In the genomic region with DNA sequence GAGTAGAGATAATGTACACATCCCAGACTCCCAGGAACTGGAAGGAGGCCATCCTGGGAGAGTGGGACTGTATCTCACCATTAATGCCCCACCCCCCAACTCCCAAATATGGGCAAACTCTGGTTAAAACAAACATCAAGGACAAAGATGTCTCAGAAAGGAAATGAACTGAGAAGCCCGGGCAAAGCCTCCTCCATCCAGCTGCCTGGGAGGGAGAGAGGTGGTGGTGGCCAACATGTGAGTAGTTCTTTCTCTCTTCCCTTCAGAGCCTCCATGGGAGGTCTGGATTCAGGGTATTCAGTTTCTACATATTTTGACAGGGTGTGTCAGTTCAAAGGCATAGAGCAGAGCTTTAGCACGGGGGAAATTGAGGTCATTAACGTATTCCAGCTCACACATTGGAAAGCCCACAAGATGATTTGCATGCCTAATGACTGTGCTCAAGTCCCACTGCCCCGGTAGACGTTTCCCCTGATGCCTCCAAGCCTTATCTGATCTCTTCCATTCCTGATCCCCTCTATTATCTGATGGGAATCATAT, we compare ENCODE assay signal across 14 cellular contexts. TPM values are rescaled to one million over a fixed set of nuclear protein-coding genes. Genes with fewer than 3 reads are reported as not detected.
"Had no signal": no experiment of that assay in that cellular context is flagged by ENCODE, and none has a peak within 500 bp of the region (broad histone marks: within the 10 kb centered on the region; RNA-seq: fewer than 3 reads in every experiment).

No MANE protein-coding gene starts in this region.

- H3K4me3 Mint-ChIP-seq: activated CD4-positive, alpha-beta memory T cell treated with anti-CD3 and anti-CD28 coated beads for 36 hours; activated naive CD8-positive, alpha-beta T cell treated with anti-CD3 and anti-CD28 coated beads, Interleukin-2, amount 10 ng/mL, durations not matched to agents 7 days and 5 days; mesothelial cell of epicardium had no signal

- H3K36me3 Mint-ChIP-seq: activated CD4-positive, alpha-beta memory T cell treated with anti-CD3 and anti-CD28 coated beads for 36 hours; mesothelial cell of epicardium had no signal

- H3K9me3 ChIP-seq: tibial artery, vagina had no signal

- H3K79me2 ChIP-seq: parathyroid adenoma had no signal

- H3K9me3 Mint-ChIP-seq: activated CD4-positive, alpha-beta memory T cell treated with anti-CD3 and anti-CD28 coated beads for 36 hours; mesothelial cell of epicardium had no signal

- H3K36me3 ChIP-seq: tibial artery, vagina had no signal

- H3K27me3 Mint-ChIP-seq: activated CD4-positive, alpha-beta memory T cell treated with anti-CD3 and anti-CD28 coated beads for 36 hours; activated naive CD8-positive, alpha-beta T cell treated with anti-CD3 and anti-CD28 coated beads, Interleukin-2, amount 10 ng/mL, durations not matched to agents 7 days and 5 days had no signal

- DNase-seq: activated CD4-positive, alpha-beta memory T cell treated with anti-CD3 and anti-CD28 coated beads for 36 hours; activated gamma-delta T cell; activated naive CD8-positive, alpha-beta T cell treated with anti-CD3 and anti-CD28 coated beads, Interleukin-2, amount 10 ng/mL, durations not matched to agents 7 days and 5 days; activated T-cell treated with anti-CD3 and anti-CD28 coated beads, Interleukin-2, amount 50 U/mL, for 48 hours; aorta; dorsolateral prefrontal cortex; hippocampal formation; retina; small intestine; tibial artery had no signal

- H3K4me3 ChIP-seq: dorsolateral prefrontal cortex, tibial artery, vagina had no signal

- H3K27me3 ChIP-seq: dorsolateral prefrontal cortex, tibial artery, vagina had no signal

- H3K27ac Mint-ChIP-seq: activated CD4-positive, alpha-beta memory T cell treated with anti-CD3 and anti-CD28 coated beads for 36 hours; activated naive CD8-positive, alpha-beta T cell treated with anti-CD3 and anti-CD28 coated beads, Interleukin-2, amount 10 ng/mL, durations not matched to agents 7 days and 5 days; mesothelial cell of epicardium had no signal

- H3K4me1 ChIP-seq: parathyroid adenoma, tibial artery, vagina had no signal

- H3K27ac ChIP-seq: dorsolateral prefrontal cortex, parathyroid adenoma, tibial artery, vagina had no signal

- H2AFZ ChIP-seq: parathyroid adenoma had no signal

- H3K9ac ChIP-seq: parathyroid adenoma had no signal

- FAIRE-seq: small intestine had no signal

RNA-seq across cellular contexts. Expression of gene CXCR4, which starts 57.5 kb away (rescaled TPM):
- total RNA-seq: myocyte had no signal
